Comparison of ENCODE assay signal across 1 cellular context in the genomic region with DNA sequence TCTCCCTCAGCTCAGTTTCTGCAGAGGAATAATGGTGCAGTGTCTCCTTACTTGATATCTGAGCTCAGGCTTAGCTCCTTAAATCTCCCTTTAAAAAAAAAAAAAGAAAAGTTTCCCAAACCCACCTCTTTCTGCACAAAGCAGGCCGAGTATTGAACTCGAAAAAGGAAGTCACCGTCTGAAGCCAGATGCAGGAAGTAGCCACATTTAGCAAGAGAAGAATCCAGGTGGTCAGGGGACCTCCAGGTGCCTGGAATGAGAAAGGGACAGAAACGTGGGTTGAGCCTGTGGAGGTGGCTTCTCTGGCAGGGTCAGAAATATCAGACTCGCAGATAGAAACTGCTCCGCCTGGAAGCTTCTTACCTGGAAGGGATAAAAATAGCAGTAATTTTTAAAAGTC.
TF ChIP-seq lines count a peak whose summit lies in the region.

No MANE protein-coding gene starts in this region.

TF ChIP-seq in H1, 55 proteins besides CTCF, POLR2A, EP300 and RAD21:
- TF ChIP-seq SRF (IDR thresholded peaks at IDR 0.05; ENCODE audit: low read depth, low read length), result no peak
- TF ChIP-seq SP2 (IDR thresholded peaks at IDR 0.05; ENCODE audit: low read length), result no peak
